Comparison of ENCODE assay signal across 19 cellular contexts in genomic region chr18:10320201-10320600, GRCh38.
DNase-seq lines count a peak whose midpoint lies in the region; ATAC-seq, FAIRE-seq and TF ChIP-seq lines count a peak whose summit lies in the region.
"Had no signal": no experiment of that assay in that cellular context is flagged by ENCODE, and none has a peak within 500 bp of the region (broad histone marks: within the 10 kb centered on the region; RNA-seq: fewer than 3 reads in every experiment).

No MANE protein-coding gene starts in this region.

- H3K79me1 ChIP-seq in H1 (ENCODE audit: low read depth, low read length) = no peaks in the 10 kb centered on the region

- no peak overlapping the region for H3K4ac ChIP-seq in H1 (replicated peaks; ENCODE audit: insufficient read length, low read depth, low read length)

- DNase-seq in H1 (ENCODE audit: low read depth in 1 of 2, low spot score in 2 of 2) = no peak
- DNase-seq in neural crest cell (ENCODE audit: low read depth, low spot score) = no peak
- no peak for DNase-seq in urothelium cell line (ENCODE audit: low spot score)
- DNase-seq in NCI-H748 (lab: John Stamatoyannopoulos, UW; ENCODE audit: unreplicated experiment) = no peak
- DNase-seq in stimulated activated naive CD4-positive, alpha-beta T cell treated with Interleukin-2 at 50 U/mL for 16 hours (lab: John Stamatoyannopoulos, UW) = no peak
- DNase-seq in natural killer cell = no peak
- DNase-seq: ACHN; CD4-positive, alpha-beta memory T cell; DMS153; DMS79; GDM1; GOT3; H9 had no signal

- H3K27ac Mint-ChIP-seq in neural crest cell (ENCODE audit: unreplicated experiment) (peak overlapping the region; percentile 10), natural killer cell (no peak overlapping the region)
- H3K27ac Mint-ChIP-seq: CD4-positive, alpha-beta memory T cell; H9; IgD-negative memory B cell had no signal

- no peak overlapping the region for H3K4me3 ChIP-seq in H1 (ENCODE audit: extremely low read depth in 1 of 4, insufficient read depth in 2 of 4, low read depth in 3 of 4, low read length in 4 of 4)

- no peak overlapping the region for H3K4me2 ChIP-seq in H1 (ENCODE audit: insufficient read depth in 1 of 2, low read depth in 2 of 2, low read length in 2 of 2)

- H2BK5ac ChIP-seq in H1 (ENCODE audit: low read depth, low read length) = peak overlapping the region; percentile 14; the same call in 1 of the 2 replicates

- no peaks in the 10 kb centered on the region for H3K9me3 ChIP-seq in KOPT-K1 (ENCODE audit: insufficient read depth, low read length, poor library complexity, severe bottlenecking)
- H3K9me3 ChIP-seq in H1 (ENCODE audit: insufficient read depth in 2 of 2, low read depth in 1 of 2, low read length in 1 of 2) = 0 out of 4 replicates have a peak, but pooled peaks cover 0 to 2% of the 10 kb centered on the region in 2 experiments

- 87% methylated on average over 8 of the region's 8 CpGs; no CpG with 5 or more reads in 1 of the 2 experiments for WGBS in H1 (ENCODE audit: extremely low coverage in 1 of 2, insufficient coverage in 1 of 2, insufficient read length in 1 of 2, insufficient replicate concordance in 2 of 2, low coverage in 1 of 2, low lambda C conversion rate in 2 of 2, missing lambda C conversion rate in 1 of 2), 2 experiments

- H3K36me3 Mint-ChIP-seq in neural crest cell (ENCODE audit: low read depth) = no peaks in the 10 kb centered on the region
- no peaks in the 10 kb centered on the region for H3K36me3 Mint-ChIP-seq in natural killer cell
- H3K36me3 Mint-ChIP-seq: CD4-positive, alpha-beta memory T cell; IgD-negative memory B cell had no signal

- TF ChIP-seq POLR2A in H1 (IDR thresholded peaks at IDR 0.05; ENCODE audit: control extremely low read depth in 1 of 2, low read depth in 2 of 2, low read length in 2 of 2) = no peak

- no peaks in the 10 kb centered on the region for H3K23me2 ChIP-seq in H1 (ENCODE audit: low read depth, low read length)

- CTCF ChIA-PET in H1 (lab: Charles Lee; ENCODE audit: partially characterized antibody) = interaction anchor here (1.2 kb wide), 1 partner anchor 38 kb away, joined by 3 read pairs; no protein-coding TSS in a partner anchor

- no peaks in the 10 kb centered on the region for H3K9me3 Mint-ChIP-seq in neural crest cell
- no peaks in the 10 kb centered on the region for H3K9me3 Mint-ChIP-seq in natural killer cell
- H3K9me3 Mint-ChIP-seq: IgD-negative memory B cell had no signal

- H3K4me3 Mint-ChIP-seq in neural crest cell = no peak overlapping the region
- no peak overlapping the region for H3K4me3 Mint-ChIP-seq in natural killer cell
- H3K4me3 Mint-ChIP-seq: CD4-positive, alpha-beta memory T cell; H9; IgD-negative memory B cell had no signal

- peaks cover 6 to 8% (median 6%) of the 10 kb centered on the region in 4 experiments; a peak in 6 of 7 replicates for H3K4me1 ChIP-seq in H1 (replicated peaks in 1 of 4; ENCODE audit: control insufficient read depth in 3 of 4, insufficient read depth in 4 of 4, low read length in 3 of 4)

- no peaks in the 10 kb centered on the region for H4K20me1 ChIP-seq in H1 (replicated peaks in 1 of 2; ENCODE audit: control insufficient read depth in 1 of 2, insufficient read depth in 2 of 2, low read length in 2 of 2)

- no peaks in the 10 kb centered on the region for H3K36me3 ChIP-seq in KOPT-K1 (ENCODE audit: insufficient read depth, low read length)
- no peaks in the 10 kb centered on the region for H3K36me3 ChIP-seq in H1 (ENCODE audit: control insufficient read depth in 2 of 4, insufficient read depth in 4 of 4, low read length in 3 of 4)

- H3K9ac ChIP-seq in H1 (replicated peaks in 1 of 4; ENCODE audit: extremely low read depth in 1 of 4, low read depth in 3 of 4, low read length in 3 of 4) = no peak overlapping the region

- no peak for ATAC-seq in natural killer cell
- ATAC-seq: HepG2 had no signal

- TF ChIP-seq RAD21 in H1 (IDR thresholded peaks at IDR 0.05 in 1 of 2, conservative IDR thresholded peaks at IDR 0.05 in 1 of 2; ENCODE audit: low read depth in 2 of 2, low read length in 2 of 2) = no peak

- no peak overlapping the region for H3K56ac ChIP-seq in H1 (replicated peaks; ENCODE audit: insufficient read length, low read depth, low read length)

- TF ChIP-seq EP300 in H1 (IDR thresholded peaks at IDR 0.05; ENCODE audit: borderline replicate concordance in 1 of 2, low read depth in 2 of 2, low read length in 2 of 2) = no peak

- peak overlapping the region; percentile 69; the same call in 1 of the 2 replicates for H2BK12ac ChIP-seq in H1 (ENCODE audit: low read depth, low read length)

- no peak overlapping the region for H3K23ac ChIP-seq in H1 (ENCODE audit: insufficient read length)

- no peak overlapping the region; the same call in 1 of the 2 replicates for H3K18ac ChIP-seq in H1 (ENCODE audit: extremely low read depth, low read length)

- intact Hi-C loops in natural killer cell (cut with micrococcal nuclease) = no loop called here

- H3K27me3 ChIP-seq in H1 (replicated peaks in 1 of 4; ENCODE audit: control insufficient read depth in 3 of 4, extremely low read depth in 1 of 4, insufficient read depth in 3 of 4, low read length in 3 of 4) = no peaks in the 10 kb centered on the region; a peak in 1 of 7 replicates

- H3K4me1 Mint-ChIP-seq in neural crest cell = peaks cover 37% of the 10 kb centered on the region
- H3K4me1 Mint-ChIP-seq in natural killer cell = no peaks in the 10 kb centered on the region

- H2BK15ac ChIP-seq in H1 (ENCODE audit: low read length) = no peak overlapping the region

- H2BK20ac ChIP-seq in H1 (ENCODE audit: low read length) = peak overlapping the region; percentile 77; the same call in 1 of the 2 replicates

- TF ChIP-seq CTCF in H1 (IDR thresholded peaks at IDR 0.05; ENCODE audit: control extremely low read depth in 1 of 3, insufficient read depth in 1 of 3, low read depth in 1 of 3, low read length in 3 of 3) (no peak), neural crest cell (conservative IDR thresholded peaks at IDR 0.05) (no peak), natural killer cell (IDR thresholded peaks at IDR 0.05) (no peak)

- H2AK5ac ChIP-seq in H1 (ENCODE audit: low read depth, low read length) = no peak overlapping the region

- no peak overlapping the region for H4K5ac ChIP-seq in H1 (ENCODE audit: insufficient read length, low read depth, low read length)

- no peak overlapping the region for H2AFZ ChIP-seq in H1 (ENCODE audit: low read length)

- no peak for FAIRE-seq in H1 (lab: Jason Lieb, UNC)
- FAIRE-seq in urothelium cell line (lab: Jason Lieb, UNC) = peak; percentile 73
- FAIRE-seq: A204.1, GM12892, GM18507, HepG2 had no signal

- H3K14ac ChIP-seq in H1 (ENCODE audit: insufficient read length) = no peak overlapping the region

- H4K8ac ChIP-seq in H1 (ENCODE audit: extremely low read depth, insufficient read depth, low read length) = no peak overlapping the region

- no peak overlapping the region for H2BK120ac ChIP-seq in H1 (replicated peaks; ENCODE audit: low read depth, low read length)

- H4K91ac ChIP-seq in H1 (replicated peaks; ENCODE audit: insufficient read length, low read length) = peak overlapping the region; percentile 16

- POLR2A ChIA-PET in H1 (lab: Charles Lee; ENCODE audit: partially characterized antibody) = interaction anchor here (0.6 kb wide), 1 partner anchor 1215 kb away, joined by 3 read pairs; no protein-coding TSS in a partner anchor

- H3K27me3 Mint-ChIP-seq in neural crest cell (ENCODE audit: low read depth) (no peaks in the 10 kb centered on the region), natural killer cell (ENCODE audit: low read depth in 2 of 2) (no peaks in the 10 kb centered on the region)
- H3K27me3 Mint-ChIP-seq: CD4-positive, alpha-beta memory T cell; IgD-negative memory B cell had no signal

- H3K27ac ChIP-seq in KOPT-K1 (ENCODE audit: low read depth, low read length, poor library complexity, severe bottlenecking) = peak overlapping the region; percentile 25
- no peak overlapping the region for H3K27ac ChIP-seq in H1 (ENCODE audit: low read depth, low read length)

- no peaks in the 10 kb centered on the region for H3K79me2 ChIP-seq in H1 (ENCODE audit: control insufficient read depth in 1 of 2, insufficient read depth in 2 of 2, low read length in 2 of 2)

TF ChIP-seq in H1, 55 proteins besides CTCF, POLR2A, EP300 and RAD21:
- TF ChIP-seq POU5F1 (IDR thresholded peaks at IDR 0.05; ENCODE audit: low read depth, low read length) (no peak), KDM4A (IDR thresholded peaks at IDR 0.05; ENCODE audit: low read depth, low read length, severe bottlenecking) (no peak), SRF (IDR thresholded peaks at IDR 0.05; ENCODE audit: low read depth, low read length) (no peak), JUN (IDR thresholded peaks at IDR 0.05; ENCODE audit: low read depth, low read length) (no peak), CEBPB (IDR thresholded peaks at IDR 0.05; ENCODE audit: low read depth, low read length) (no peak), SP2 (IDR thresholded peaks at IDR 0.05; ENCODE audit: low read length) (no peak), RBBP5 (IDR thresholded peaks at IDR 0.05; ENCODE audit: borderline replicate concordance, low read depth, low read length) (no peak), RXRA (IDR thresholded peaks at IDR 0.05; ENCODE audit: insufficient read depth, low read depth, low read length) (no peak), MAFK (IDR thresholded peaks at IDR 0.05; ENCODE audit: low read depth, low read length) (no peak), TBP (IDR thresholded peaks at IDR 0.05; ENCODE audit: low read depth, low read length) (no peak), TAF7 (optimal IDR thresholded peaks at IDR 0.05; ENCODE audit: borderline replicate concordance, low read depth, low read length) (no peak), EZH2 (IDR thresholded peaks at IDR 0.05; ENCODE audit: low read depth, low read length, severe bottlenecking) (no peak), MAX (IDR thresholded peaks at IDR 0.05) (no peak), TAF1 (IDR thresholded peaks at IDR 0.05; ENCODE audit: low read depth, low read length) (no peak), KDM1A (IDR thresholded peaks at IDR 0.05; ENCODE audit: borderline replicate concordance, low read length) (no peak), GTF2F1 (IDR thresholded peaks at IDR 0.05; ENCODE audit: borderline replicate concordance, low read depth, low read length) (no peak), BACH1 (IDR thresholded peaks at IDR 0.05; ENCODE audit: low read length) (no peak)
TF ChIP-seq in H1: peak in this region for 0.
